Comparison of ENCODE assay signal across 18 cellular contexts in genomic region chr9:33908749-33909148, GRCh38.
DNase-seq lines count a peak whose midpoint lies in the region; ATAC-seq, FAIRE-seq and TF ChIP-seq lines count a peak whose summit lies in the region.
"Had no signal": no experiment of that assay in that cellular context is flagged by ENCODE, and none has a peak within 500 bp of the region (broad histone marks: within the 10 kb centered on the region; RNA-seq: fewer than 3 reads in every experiment).

No MANE protein-coding gene starts in this region.

- H4K20me1 ChIP-seq in HepG2 (ENCODE audit: insufficient read depth, low read length): peaks cover 11% of the 10 kb centered on the region
- H4K20me1 ChIP-seq in K562 (replicated peaks; ENCODE audit: control insufficient read depth, insufficient read depth, low read length): no peaks in the 10 kb centered on the region

- H3K9me1 ChIP-seq in K562 (ENCODE audit: control insufficient read depth, insufficient read depth, low read length): no peaks in the 10 kb centered on the region

- H3K27me3 ChIP-seq in HepG2 (ENCODE audit: control insufficient read depth in 1 of 2, insufficient read depth in 2 of 2, low read length in 2 of 2) (no peaks in the 10 kb centered on the region), right lobe of liver (no peaks in the 10 kb centered on the region), K562 (ENCODE audit: control insufficient read depth in 2 of 2, insufficient read depth in 2 of 2, low read length in 2 of 2) (no peaks in the 10 kb centered on the region)

- peaks cover 14% of the 10 kb centered on the region for H3K36me3 Mint-ChIP-seq in activated naive CD8-positive, alpha-beta T cell treated with anti-CD3 and anti-CD28 coated beads for 36 hours

- in situ Hi-C loops in HepG2 (cut with HindIII; ENCODE audit: extremely low pct_ligation_motif_present, low pct_unique_long_range_greater_than_20kb) (no loop called here), K562 (cut with MboI) (no loop called here)

- no peak for TF ChIP-seq RAD21 in HepG2 (CRISPR knock-in tag; IDR thresholded peaks at IDR 0.05)
- no peak for TF ChIP-seq RAD21 in K562 (CRISPR knock-in tag; conservative IDR thresholded peaks at IDR 0.05 in 1 of 2, IDR thresholded peaks at IDR 0.05 in 1 of 2)

- H3K4me1 ChIP-seq in HepG2 (ENCODE audit: insufficient read depth, low read length) (peaks cover 20% of the 10 kb centered on the region), right lobe of liver (no peaks in the 10 kb centered on the region), K562 (replicated peaks in 1 of 2; ENCODE audit: control insufficient read depth in 2 of 2, insufficient read depth in 2 of 2, low read length in 2 of 2) (no peaks in the 10 kb centered on the region)

- no peak overlapping the region for H3K4me3 Mint-ChIP-seq in activated naive CD8-positive, alpha-beta T cell treated with anti-CD3 and anti-CD28 coated beads for 36 hours
- H3K4me3 Mint-ChIP-seq: CD4-positive, alpha-beta memory T cell had no signal

- H3K79me2 ChIP-seq in HepG2 (ENCODE audit: insufficient read depth, low read length) (peaks cover 36% of the 10 kb centered on the region), K562 (ENCODE audit: control insufficient read depth, insufficient read depth, low read length) (peaks cover 24% of the 10 kb centered on the region; the same call in 2 of the 3 replicates)

- H3K4me3 ChIP-seq in HepG2 (replicated peaks in 1 of 3; ENCODE audit: insufficient read depth in 1 of 3, low read depth in 2 of 3, low read length in 3 of 3): no peak overlapping the region
- no peak overlapping the region for H3K4me3 ChIP-seq in right lobe of liver
- no peak overlapping the region for H3K4me3 ChIP-seq in K562
- H3K4me3 ChIP-seq: HAP-1 had no signal

- H3K9ac ChIP-seq in HepG2 (ENCODE audit: insufficient read depth, low read depth, low read length) (no peak overlapping the region), K562 (ENCODE audit: insufficient read depth in 1 of 2, low read depth in 2 of 2, low read length in 2 of 2) (no peak overlapping the region)

- CTCF ChIA-PET in HepG2 (lab: Yijun Ruan, JAX; ENCODE audit: low intra/inter-chr PET ratio, low total read pairs) (no interaction called here), K562 (lab: Yijun Ruan, JAX; ENCODE audit: low intra/inter-chr PET ratio) (no interaction called here)

- ATAC-seq in HepG2 (no peak), right lobe of liver (no peak), K562 (no peak)

- no peaks in the 10 kb centered on the region for H3K9me3 Mint-ChIP-seq in activated naive CD8-positive, alpha-beta T cell treated with anti-CD3 and anti-CD28 coated beads for 36 hours
- H3K9me3 Mint-ChIP-seq: CD4-positive, alpha-beta memory T cell had no signal

- H3K36me3 ChIP-seq in HepG2 (replicated peaks in 1 of 2; ENCODE audit: control insufficient read depth in 1 of 2, insufficient read depth in 2 of 2, low read length in 2 of 2) (peaks cover 3 to 48% of the 10 kb centered on the region in 2 experiments), right lobe of liver (peaks cover 0 to 22% (median 8%) of the 10 kb centered on the region in 4 donors), K562 (ENCODE audit: control insufficient read depth, insufficient read depth, low read length) (peaks cover 30% of the 10 kb centered on the region; the same call in 1 of the 3 replicates)

- TF ChIP-seq POLR2A in HepG2 (IDR thresholded peaks at IDR 0.05; ENCODE audit: insufficient read depth in 1 of 2, low read depth in 2 of 2, low read length in 2 of 2) (no peak), right lobe of liver (IDR thresholded peaks at IDR 0.05) (no peak), K562 (conservative IDR thresholded peaks at IDR 0.05) (no peak)

- H3K27ac ChIP-seq in HepG2 (ENCODE audit: extremely low read length, insufficient read depth, low read length): no peak overlapping the region
- H3K27ac ChIP-seq in right lobe of liver: no peak overlapping the region
- no peak overlapping the region for H3K27ac ChIP-seq in K562 (ENCODE audit: extremely low read depth, low read depth, low read length)

- H2AFZ ChIP-seq in HepG2 (ENCODE audit: low read length): no peak overlapping the region
- H2AFZ ChIP-seq in K562 (ENCODE audit: low read depth, low read length): no peak overlapping the region

- peaks cover 13% of the 10 kb centered on the region for H3K4me1 Mint-ChIP-seq in activated naive CD8-positive, alpha-beta T cell treated with anti-CD3 and anti-CD28 coated beads for 36 hours

- BruUV-seq in HepG2 (replicated peaks; lab: Mats Ljungman, UMichigan) (no TSS peak), K562 (replicated peaks; lab: Mats Ljungman, UMichigan) (no TSS peak)

- WGBS in HepG2 (ENCODE audit: low lambda C conversion rate): 98% methylated on average over 4 of the region's 4 CpGs
- 92% methylated on average over 4 of the region's 4 CpGs for WGBS in right lobe of liver (ENCODE audit: insufficient coverage, low coverage, low lambda C conversion rate, missing lambda C conversion rate)
- 98% methylated on average over 4 of the region's 4 CpGs for WGBS in K562 (ENCODE audit: insufficient coverage, low coverage, missing lambda C conversion rate)

- no peak overlapping the region for H3K4me2 ChIP-seq in HepG2 (ENCODE audit: low read depth, low read length)
- no peak overlapping the region for H3K4me2 ChIP-seq in K562 (ENCODE audit: insufficient read depth, low read length)

- H3K9me3 ChIP-seq in HepG2 (ENCODE audit: low read length) (no peaks in the 10 kb centered on the region), right lobe of liver (no peaks in the 10 kb centered on the region), K562 (replicated peaks; ENCODE audit: control insufficient read depth, insufficient read depth, low read depth, low read length) (no peaks in the 10 kb centered on the region)
- H3K9me3 ChIP-seq: HAP-1 had no signal

- no peak overlapping the region for H3K27ac Mint-ChIP-seq in activated naive CD8-positive, alpha-beta T cell treated with anti-CD3 and anti-CD28 coated beads for 36 hours
- H3K27ac Mint-ChIP-seq: CD4-positive, alpha-beta memory T cell had no signal

- FAIRE-seq in HepG2 (lab: Jason Lieb, UNC): no peak
- FAIRE-seq in K562 (lab: Jason Lieb, UNC): no peak
- FAIRE-seq: GM12891, GM18507, H54 had no signal

- DNase-seq in HepG2 (ENCODE audit: low spot score) (no peak), right lobe of liver (no peak), MV-4-11 (lab: John Stamatoyannopoulos, UW) (peak; percentile 19), K562 (ENCODE audit: extremely low read depth in 1 of 4, low spot score in 3 of 4) (no peak)
- DNase-seq in activated naive CD4-positive, alpha-beta T cell treated with anti-CD3 and anti-CD28 coated beads, Interleukin-2, amount 50 U/mL, for 16 hours: no peak
- no peak for DNase-seq in activated naive CD8-positive, alpha-beta T cell treated with anti-CD3 and anti-CD28 coated beads for 36 hours
- DNase-seq: C1 segment of cervical spinal cord; CD4-positive, alpha-beta memory T cell; COR-L47; DMS 273 treated with DMSO at 0.1 percent for 48 hours; DMS79; EL; GF-D8; GOT3 had no signal

- POLR2A ChIA-PET in HepG2 (lab: Yijun Ruan, JAX): no interaction called here
- POLR2A ChIA-PET in K562 (lab: Yijun Ruan, JAX): no interaction called here

- TF ChIP-seq CTCF in HepG2 (CRISPR knock-in tag; IDR thresholded peaks at IDR 0.05) (no peak), right lobe of liver (IDR thresholded peaks at IDR 0.05) (no peak), K562 (IDR thresholded peaks at IDR 0.05 in 2 of 3, conservative IDR thresholded peaks at IDR 0.05 in 1 of 3; ENCODE audit: insufficient read depth in 2 of 3, low read depth in 1 of 3, low read length in 3 of 3) (no peak)

- H3K27me3 Mint-ChIP-seq in activated naive CD8-positive, alpha-beta T cell treated with anti-CD3 and anti-CD28 coated beads for 36 hours: no peaks in the 10 kb centered on the region
- H3K27me3 Mint-ChIP-seq: CD4-positive, alpha-beta memory T cell had no signal

- intact Hi-C loops in HepG2 (cut with micrococcal nuclease; ENCODE audit: unreplicated experiment): no loop called here
- intact Hi-C loops in right lobe of liver (cut with DNase I): no loop called here
- intact Hi-C loops in K562 (cut with micrococcal nuclease): no loop called here

- TF ChIP-seq EP300 in HepG2 (IDR thresholded peaks at IDR 0.05; ENCODE audit: low read depth in 2 of 2, low read length in 2 of 2) (no peak), HepG2 (CRISPR knock-in tag; IDR thresholded peaks at IDR 0.05; ENCODE audit: borderline replicate concordance) (no peak), K562 (IDR thresholded peaks at IDR 0.05; ENCODE audit: low read length) (no peak)

TF ChIP-seq in HepG2, 621 proteins besides CTCF, POLR2A, EP300 and RAD21 (continues in another document):
- TF ChIP-seq NR3C1 (CRISPR knock-in tag; IDR thresholded peaks at IDR 0.05) (no peak), GMEB1 (CRISPR knock-in tag; IDR thresholded peaks at IDR 0.05; ENCODE audit: borderline replicate concordance) (no peak), ZNF790 (CRISPR knock-in tag; IDR thresholded peaks at IDR 0.05; ENCODE audit: borderline replicate concordance) (no peak)

TF ChIP-seq in K562, 482 proteins besides CTCF, POLR2A, EP300 and RAD21:
- no peak for TF ChIP-seq RHOXF2B (CRISPR knock-in tag; conservative IDR thresholded peaks at IDR 0.05)
- peak; percentile 73 for TF ChIP-seq ZNF121 (CRISPR knock-in tag; conservative IDR thresholded peaks at IDR 0.05)
- TF ChIP-seq SLC30A9 (CRISPR knock-in tag; IDR thresholded peaks at IDR 0.05): no peak

Comparison
In these comparisons a context has a peak if more than half of its experiments do, and no peak if none do; other contexts are left out.
1. Of the 241 proteins assayed by ChIP-seq in both HepG2 and K562: peak only in HepG2: none; only in K562: none; in both: ZNF121; in neither: 240.